ENCODE assay signal across 13 cellular contexts in genomic region chr14:102502571-102502970, GRCh38.
"Had no signal": no experiment of that assay in that cellular context is flagged by ENCODE, and none has a peak within 500 bp of the region (broad histone marks: within the 10 kb centered on the region; RNA-seq: fewer than 3 reads in every experiment).

No MANE protein-coding gene starts in this region.

- DNase-seq: effector memory CD4-positive, alpha-beta T cell; immature natural killer cell; mucosa of descending colon; naive thymus-derived CD8-positive, alpha-beta T cell; nucleus accumbens; pancreas; right lobe of liver; stimulated activated CD4-positive, alpha-beta T cell treated with anti-CD3 and anti-CD28 coated beads, Interleukin-4, amount 100 ng/mL, for 1 hour; stimulated activated naive CD8-positive, alpha-beta T cell treated with anti-CD3 and anti-CD28 coated beads, Interleukin-15, amount 100 ng/mL, for 72 hours; transverse colon had no signal

- ATAC-seq: esophagus mucosa; mucosa of descending colon; naive thymus-derived CD8-positive, alpha-beta T cell; pancreas; right lobe of liver; stimulated activated memory B cell treated with anti-CD40 and anti-IgM and Interleukin-4, amounts not matched to agents 10 μg/mL and 1 μg/mL and 100 μg/mL, for 72 hours; stimulated activated naive CD8-positive, alpha-beta T cell treated with anti-CD3 and anti-CD28 coated beads, Interleukin-15, amount 100 ng/mL, for 72 hours had no signal

- H3K4me1 ChIP-seq: pancreas, right lobe of liver had no signal

- H3K27me3 ChIP-seq: pancreas, right lobe of liver, transverse colon had no signal

- H3K27ac ChIP-seq: right lobe of liver, thoracic aorta, transverse colon had no signal

- H3K9me3 ChIP-seq: mucosa of descending colon, pancreas, right lobe of liver, thoracic aorta, transverse colon had no signal

- H3K4me3 ChIP-seq: mucosa of descending colon, pancreas, right lobe of liver, thoracic aorta, transverse colon had no signal
